In genomic region chr6:29941476-29941875, GRCh38 we compare ENCODE assay signal across 9 cellular contexts. TPM values are rescaled to one million over a fixed set of nuclear protein-coding genes. Genes with fewer than 3 reads are reported as not detected.
DNase-seq lines count a peak whose midpoint lies in the region; ATAC-seq and TF ChIP-seq lines count a peak whose summit lies in the region.
"Had no signal": no experiment of that assay in that cellular context is flagged by ENCODE, and none has a peak within 500 bp of the region (broad histone marks: within the 10 kb centered on the region; RNA-seq: fewer than 3 reads in every experiment).

No MANE protein-coding gene starts in this region.

- TF ChIP-seq POLR2A in spleen (IDR thresholded peaks at IDR 0.05), result no peak

- no peaks in the 10 kb centered on the region for H3K9me3 Mint-ChIP-seq in T-cell

- in situ Hi-C loops in GM23248 (cut with MboI), result no loop called here

- H3K27me3 ChIP-seq in GM23248 (replicated peaks; ENCODE audit: insufficient read depth), result no peaks in the 10 kb centered on the region
- H3K27me3 ChIP-seq in spleen (replicated peaks in 1 of 7), result no peaks in the 10 kb centered on the region

- no peaks in the 10 kb centered on the region for H3K4me1 ChIP-seq in GM23248 (ENCODE audit: insufficient read depth)
- H3K4me1 ChIP-seq in spleen, result peaks cover 3 to 48% (median 12%) of the 10 kb centered on the region in 6 donors

- no peaks in the 10 kb centered on the region for H3K27me3 Mint-ChIP-seq in T-cell

- intact Hi-C loops in spleen (cut with DNase I; ENCODE audit: low total_unique reads), result loop anchor here (10.0 kb wide), 1 partner anchor 57 kb away; no protein-coding TSS in a partner anchor

- POLR2A ChIA-PET in T-cell (lab: Charles Lee), result interaction anchor here in 1 of 2 donors (0.6 to 0.8 kb wide), 2 partner anchors 16 to 150 kb away, joined by 4 to 6 read pairs; no protein-coding TSS in a partner anchor

- H3K4me3 Mint-ChIP-seq in T-cell, result peak overlapping the region; percentile 97 to 99 (median 97)

- H3K36me3 ChIP-seq in GM23248 (ENCODE audit: low read depth) (no peaks in the 10 kb centered on the region), spleen (peaks cover 0 to 32% (median 2%) of the 10 kb centered on the region in 6 donors)

- H3K9me3 ChIP-seq in GM23248 (ENCODE audit: low read depth) (no peaks in the 10 kb centered on the region), spleen (no peaks in the 10 kb centered on the region)

- H3K27ac ChIP-seq in GM23248 (peak overlapping the region; percentile 88), spleen (peak overlapping the region; percentile 63 to 96 (median 92))

- H3K9me2 ChIP-seq in GM23248 (ENCODE audit: insufficient read depth), result no peaks in the 10 kb centered on the region

- H3K4me3 ChIP-seq in GM23248 (peak overlapping the region; percentile 76), fibroblast of pulmonary artery (replicated peaks; ENCODE audit: low read depth, low read length) (no peak overlapping the region), spleen (peak overlapping the region in 4 of 8 donors; percentile 60 to 79 (median 63))

- peaks cover 34 to 55% (median 40%) of the 10 kb centered on the region in 3 donors for H3K4me1 Mint-ChIP-seq in T-cell

- peaks cover 35% of the 10 kb centered on the region for H3K36me3 Mint-ChIP-seq in T-cell

- H2AFZ ChIP-seq in GM23248, result peak overlapping the region; percentile 80

- ATAC-seq in T-cell (replicated peaks in 1 of 4), result no peak
- no peak for ATAC-seq in esophagus mucosa
- ATAC-seq in HG03432 (IDR thresholded peaks at IDR 0.05; ENCODE audit: unreplicated experiment), result no peak

- H3F3A ChIP-seq in GM23248 (ENCODE audit: insufficient read depth), result no peaks in the 10 kb centered on the region

- H3K4me2 ChIP-seq in GM23248 (ENCODE audit: unreplicated experiment), result peak overlapping the region; percentile 81

- peak overlapping the region; percentile 92 for H3K9ac ChIP-seq in GM23248

- DNase-seq in GM23248 (peak; percentile 70), T-cell (peak in 1 of 34 experiments; percentile 35), fibroblast of pulmonary artery (ENCODE audit: low read depth) (peak; percentile 21), spleen (no peak), COLO668 (lab: John Stamatoyannopoulos, UW; ENCODE audit: unreplicated experiment) (no peak)
- no peak for DNase-seq in central memory CD4-positive, alpha-beta T cell
- DNase-seq: posterior cingulate gyrus had no signal

- peak overlapping the region; percentile 100 for H3K27ac Mint-ChIP-seq in T-cell

- H3K79me2 ChIP-seq in GM23248 (ENCODE audit: insufficient read depth), result no peaks in the 10 kb centered on the region

- 0% methylated on average over 1 of the region's 1 CpG for whole genome bisulfite sequencing in GM23248 (ENCODE audit: low coverage in 1 of 2, low lambda C conversion rate in 2 of 2, missing lambda C conversion rate in 2 of 2), 2 experiments
- 0 to 7% (median 0%) methylated on average over 1 of the region's 1 CpG for WGBS in spleen, 5 donors

- no peak for TF ChIP-seq CTCF in fibroblast of pulmonary artery (IDR thresholded peaks at IDR 0.05; ENCODE audit: low read length, missing control alignments)
- TF ChIP-seq CTCF in spleen (IDR thresholded peaks at IDR 0.05 in 8 of 11, conservative IDR thresholded peaks at IDR 0.05 in 3 of 11), result no peak

- no peaks in the 10 kb centered on the region for H4K20me1 ChIP-seq in GM23248 (ENCODE audit: insufficient read depth)

- CTCF ChIA-PET in T-cell (lab: Charles Lee), result interaction anchor here (0.7 to 1.0 kb wide), 2 partner anchors 13 to 23 kb away, joined by 3 to 5 read pairs; no protein-coding TSS in a partner anchor

RNA-seq across cellular contexts. Expression of gene HLA-A, which starts 0.9 kb away (rescaled TPM):
- 546 and 634 TPM in 2 replicates for total RNA-seq in GM23248 (2014; rRNA removed; shearing (Covaris generic))
- polyA plus RNA-seq in GM23248 (2016; fragmentation: Nextera tagmentation; extraction: Ambion mirVana), result 508 and 529 TPM in 2 replicates
- 1,000 to 10,000 TPM; 1,578 to 2,596 (median 2,172) TPM for total RNA-seq in T-cell
- total RNA-seq in spleen, result 1,000 to 10,000 TPM; 1,154 to 1,886 (median 1,537) TPM
- 1,000 to 10,000 TPM; 1,280 to 1,749 (median 1,625) TPM for polyA plus RNA-seq in spleen
- 100 TPM for total RNA-seq in esophagus mucosa

Comparison
In these comparisons a context has a peak if more than half of its experiments do, and no peak if none do; other contexts are left out.
1. DNase-seq: peak in GM23248 (single experiment) and fibroblast of pulmonary artery (single experiment); none in spleen (single experiment), COLO668 (single experiment) and central memory CD4-positive, alpha-beta T cell (single experiment).